In genomic region chr15:68281008-68281407, GRCh38 we compare ENCODE assay signal across 10 cellular contexts. TPM values are rescaled to one million over a fixed set of nuclear protein-coding genes. Genes with fewer than 3 reads are reported as not detected.
DNase-seq lines count a peak whose midpoint lies in the region; ATAC-seq and TF ChIP-seq lines count a peak whose summit lies in the region.
"Had no signal": no experiment of that assay in that cellular context is flagged by ENCODE, and none has a peak within 500 bp of the region (broad histone marks: within the 10 kb centered on the region; RNA-seq: fewer than 3 reads in every experiment).

No MANE protein-coding gene starts in this region.

- CTCF ChIA-PET in activated CD4-positive, alpha-beta T cell treated with anti-CD3 and anti-CD28 coated beads for 36 hours (lab: Charles Lee) = interaction anchor here (0.5 to 2.7 kb wide), 6 partner anchors 8 to 82 kb away, joined by 3 to 9 read pairs (median 4); no protein-coding TSS in a partner anchor

- peaks cover 56% of the 10 kb centered on the region for H3K4me1 Mint-ChIP-seq in activated CD4-positive, alpha-beta T cell treated with anti-CD3 and anti-CD28 coated beads for 36 hours
- H3K4me1 Mint-ChIP-seq in activated T-helper 17 cell treated with anti-CD3 and anti-CD28 coated beads, Interleukin-2, amount 50 U/mL, for 72 hours = peaks cover 52% of the 10 kb centered on the region
- peaks cover 27% of the 10 kb centered on the region for H3K4me1 Mint-ChIP-seq in glutamatergic neuron (ENCODE audit: low read depth, unreplicated experiment)

- H3K27me3 ChIP-seq in stomach smooth muscle (ENCODE audit: control insufficient read depth in 1 of 2, insufficient read depth in 2 of 2, low read length in 2 of 2) (no peaks in the 10 kb centered on the region), Peyer's patch (no peaks in the 10 kb centered on the region)

- no peak for DNase-seq in activated CD4-positive, alpha-beta T cell treated with anti-CD3 and anti-CD28 coated beads for 36 hours
- no peak for DNase-seq in activated CD4-positive, alpha-beta T cell treated with anti-CD3 and anti-CD28 coated beads for 1 hour
- no peak for DNase-seq in glutamatergic neuron
- DNase-seq in activated gamma-delta T cell (lab: John Stamatoyannopoulos, UW) = no peak
- no peak for DNase-seq in Peyer's patch
- DNase-seq in NOMO-1 treated with dmso at 0.1 percent for 144 hours (lab: John Stamatoyannopoulos, UW; ENCODE audit: unreplicated experiment) = no peak
- DNase-seq: amygdala; stimulated activated naive CD8-positive, alpha-beta T cell treated with anti-CD3 and anti-CD28 coated beads, Interleukin-15, Interleukin-2, amounts not matched to agents 100 U/mL and 50 U/mL, for 24 hours had no signal

- no peak for TF ChIP-seq POLR2A in Peyer's patch (IDR thresholded peaks at IDR 0.05)

- H3K4me3 Mint-ChIP-seq in activated CD4-positive, alpha-beta T cell treated with anti-CD3 and anti-CD28 coated beads for 36 hours = peak overlapping the region; percentile 99
- peak overlapping the region; percentile 89 for H3K4me3 Mint-ChIP-seq in activated T-helper 17 cell treated with anti-CD3 and anti-CD28 coated beads, Interleukin-2, amount 50 U/mL, for 72 hours
- H3K4me3 Mint-ChIP-seq in glutamatergic neuron (ENCODE audit: unreplicated experiment) = peak overlapping the region; percentile 89

- H3K4me1 ChIP-seq in stomach smooth muscle (ENCODE audit: control insufficient read depth, insufficient read depth, low read length) (peaks cover 25% of the 10 kb centered on the region), Peyer's patch (peaks cover 0 to 62% (median 17%) of the 10 kb centered on the region in 4 donors)

- H3K9me3 Mint-ChIP-seq in activated CD4-positive, alpha-beta T cell treated with anti-CD3 and anti-CD28 coated beads for 36 hours (ENCODE audit: low read depth) = no peaks in the 10 kb centered on the region
- no peaks in the 10 kb centered on the region for H3K9me3 Mint-ChIP-seq in activated T-helper 17 cell treated with anti-CD3 and anti-CD28 coated beads, Interleukin-2, amount 50 U/mL, for 72 hours
- peaks cover 11% of the 10 kb centered on the region for H3K9me3 Mint-ChIP-seq in glutamatergic neuron (ENCODE audit: unreplicated experiment)

- peaks cover 41% of the 10 kb centered on the region for H3K36me3 Mint-ChIP-seq in activated CD4-positive, alpha-beta T cell treated with anti-CD3 and anti-CD28 coated beads for 36 hours (ENCODE audit: low read depth)
- peaks cover 53% of the 10 kb centered on the region for H3K36me3 Mint-ChIP-seq in activated T-helper 17 cell treated with anti-CD3 and anti-CD28 coated beads, Interleukin-2, amount 50 U/mL, for 72 hours (ENCODE audit: low read depth)
- H3K36me3 Mint-ChIP-seq in glutamatergic neuron (ENCODE audit: unreplicated experiment) = peaks cover 10% of the 10 kb centered on the region

- H3K9me3 ChIP-seq in stomach smooth muscle (ENCODE audit: control insufficient read depth in 2 of 2, low read length in 2 of 2) = no peaks in the 10 kb centered on the region
- no peaks in the 10 kb centered on the region for H3K9me3 ChIP-seq in Peyer's patch

- H3K4me3 ChIP-seq in stomach smooth muscle (ENCODE audit: low read length in 2 of 2) (peak overlapping the region; percentile 90 to 99), Peyer's patch (peak overlapping the region in 2 of 4 donors; percentile 80 to 87)

- TF ChIP-seq CTCF in glutamatergic neuron (IDR thresholded peaks at IDR 0.05; ENCODE audit: partially characterized antibody, unreplicated experiment) = no peak
- no peak for TF ChIP-seq CTCF in Peyer's patch (IDR thresholded peaks at IDR 0.05)

- peaks cover 6 to 9% of the 10 kb centered on the region in 2 donors for H3K36me3 ChIP-seq in stomach smooth muscle (ENCODE audit: control insufficient read depth in 2 of 2, insufficient read depth in 2 of 2, low read length in 2 of 2)
- peaks cover 0 to 10% (median 0%) of the 10 kb centered on the region in 3 donors for H3K36me3 ChIP-seq in Peyer's patch

- H3K27ac ChIP-seq in stomach smooth muscle (ENCODE audit: low read length) (peak overlapping the region; percentile 100), Peyer's patch (peak overlapping the region in 2 of 4 donors; percentile 31 to 95)

- peak overlapping the region; percentile 98 to 99 for H3K9ac ChIP-seq in stomach smooth muscle (ENCODE audit: low read length in 2 of 2)

- no peak overlapping the region for H3K27ac Mint-ChIP-seq in activated CD4-positive, alpha-beta T cell treated with anti-CD3 and anti-CD28 coated beads for 36 hours
- H3K27ac Mint-ChIP-seq in activated T-helper 17 cell treated with anti-CD3 and anti-CD28 coated beads, Interleukin-2, amount 50 U/mL, for 72 hours = peak overlapping the region; percentile 95
- H3K27ac Mint-ChIP-seq in glutamatergic neuron (ENCODE audit: unreplicated experiment) = peak overlapping the region; percentile 85

- H3K27me3 Mint-ChIP-seq in activated CD4-positive, alpha-beta T cell treated with anti-CD3 and anti-CD28 coated beads for 36 hours = no peaks in the 10 kb centered on the region
- H3K27me3 Mint-ChIP-seq in activated T-helper 17 cell treated with anti-CD3 and anti-CD28 coated beads, Interleukin-2, amount 50 U/mL, for 72 hours = no peaks in the 10 kb centered on the region
- peaks cover 9% of the 10 kb centered on the region for H3K27me3 Mint-ChIP-seq in glutamatergic neuron (ENCODE audit: unreplicated experiment)

- POLR2A ChIA-PET in activated CD4-positive, alpha-beta T cell treated with anti-CD3 and anti-CD28 coated beads for 36 hours (lab: Charles Lee) = interaction anchor here (0.6 to 1.2 kb wide), 3 partner anchors 25 to 438 kb away, joined by 3 to 4 read pairs (median 4); no protein-coding TSS in a partner anchor

- no peak for ATAC-seq in activated CD4-positive, alpha-beta T cell treated with anti-CD3 and anti-CD28 coated beads for 36 hours
- ATAC-seq in activated T-helper 17 cell treated with anti-CD3 and anti-CD28 coated beads, Interleukin-2, amount 50 U/mL, for 72 hours (replicated peaks) = no peak
- ATAC-seq: stimulated activated naive CD8-positive, alpha-beta T cell treated with anti-CD3 and anti-CD28 coated beads, Interleukin-15, Interleukin-2, amounts not matched to agents 100 U/mL and 50 U/mL, for 24 hours had no signal

- intact Hi-C loops in activated CD4-positive, alpha-beta T cell treated with anti-CD3 and anti-CD28 coated beads for 36 hours (cut with DNase I, micrococcal nuclease) = no loop called here

RNA-seq across cellular contexts. Expression of gene FEM1B, which starts 3.5 kb away (rescaled TPM):
- 10 to 100 TPM; 41.1 to 50.0 TPM for total RNA-seq in activated CD4-positive, alpha-beta T cell treated with anti-CD3 and anti-CD28 coated beads for 36 hours
- 10 to 100 TPM; 35.1 to 43.6 TPM for total RNA-seq in activated T-helper 17 cell treated with anti-CD3 and anti-CD28 coated beads, Interleukin-2, amount 50 U/mL, for 72 hours
- total RNA-seq in glutamatergic neuron (ENCODE audit: unreplicated experiment) (69.6 TPM), Peyer's patch (10 to 100 TPM; 28.1 to 48.2 (median 43.0) TPM)

RNA-seq across cellular contexts. Expression of gene CLN6, which starts 51.5 kb away (rescaled TPM):
- 10 to 100 TPM; 45.1 to 48.2 TPM for total RNA-seq in activated CD4-positive, alpha-beta T cell treated with anti-CD3 and anti-CD28 coated beads for 36 hours
- total RNA-seq in activated T-helper 17 cell treated with anti-CD3 and anti-CD28 coated beads, Interleukin-2, amount 50 U/mL, for 72 hours = 10 to 100 TPM; 44.2 to 69.7 TPM
- total RNA-seq in glutamatergic neuron (ENCODE audit: unreplicated experiment) = 26.1 TPM
- 10 to 100 TPM; 19.0 to 38.0 (median 23.0) TPM for total RNA-seq in Peyer's patch
